11 cellular contexts compared by ENCODE assay signal in the genomic region with DNA sequence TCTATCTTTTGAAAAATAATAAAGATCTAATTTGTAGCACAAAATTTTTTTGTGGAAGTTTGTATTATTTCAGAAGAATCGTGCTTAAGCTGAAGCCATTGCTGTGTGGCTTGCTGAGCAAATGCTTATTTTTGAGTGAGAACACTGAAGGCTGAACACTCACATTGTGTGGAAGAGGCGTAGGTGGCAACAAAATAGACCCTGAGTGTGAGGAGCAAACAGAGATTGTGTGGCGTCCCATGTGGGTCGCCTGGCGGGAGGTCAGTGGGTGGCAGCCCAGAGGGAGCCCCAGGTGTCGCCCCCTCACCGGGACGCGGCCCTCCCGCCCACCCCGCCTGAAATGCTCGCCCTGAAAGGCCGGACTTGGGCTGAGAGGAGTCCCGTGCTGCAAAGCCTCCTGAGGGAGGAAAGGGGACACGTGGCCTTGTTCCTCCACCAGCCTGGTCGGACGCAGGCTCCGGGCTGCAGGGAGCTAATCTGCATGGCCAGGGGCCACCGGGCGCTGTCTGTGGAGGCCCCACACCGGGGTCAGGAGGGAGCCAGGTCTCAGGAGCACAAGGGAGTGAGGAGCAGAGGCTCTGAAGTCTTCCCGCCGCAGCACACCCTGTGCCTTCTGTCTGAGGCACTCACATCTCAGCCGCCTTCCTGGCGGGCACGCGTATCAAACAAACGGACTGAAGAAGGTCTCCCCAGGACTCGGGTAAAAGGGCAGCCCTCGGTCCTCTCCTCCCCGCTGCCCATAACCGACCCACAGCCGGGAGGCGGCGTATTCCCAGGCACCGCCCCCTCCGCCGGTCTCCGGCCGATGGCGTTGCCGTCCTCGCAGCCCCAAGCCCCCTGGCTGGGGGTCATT. TPM values are rescaled to one million over a fixed set of nuclear protein-coding genes. Genes with fewer than 3 reads are reported as not detected.
DNase-seq lines count a peak whose midpoint lies in the region; ATAC-seq, FAIRE-seq and TF ChIP-seq lines count a peak whose summit lies in the region.
"Had no signal": no experiment of that assay in that cellular context is flagged by ENCODE, and none has a peak within 500 bp of the region (broad histone marks: within the 10 kb centered on the region; RNA-seq: fewer than 3 reads in every experiment).

No MANE protein-coding gene starts in this region.

- H3K27me3 ChIP-seq in K562 (ENCODE audit: control insufficient read depth in 2 of 2, insufficient read depth in 2 of 2, low read length in 2 of 2) (peaks cover 0 to 11% of the 10 kb centered on the region in 2 experiments; a peak in 3 of 5 replicates), right cardiac atrium (ENCODE audit: control insufficient read depth, insufficient read depth) (no peaks in the 10 kb centered on the region), skeletal muscle satellite cell (ENCODE audit: control insufficient read depth, insufficient read depth, low read length) (no peaks in the 10 kb centered on the region)

- H3K4me3 Mint-ChIP-seq in CD14-positive monocyte: peak overlapping the region; percentile 77 to 85
- H3K4me3 Mint-ChIP-seq: activated naive CD8-positive, alpha-beta T cell treated with anti-CD3 and anti-CD28 coated beads for 36 hours; stimulated activated naive CD8-positive, alpha-beta T cell treated with anti-CD3 and anti-CD28 coated beads, Interleukin-15, Interleukin-2, amounts not matched to agents 100 ng/mL and 50 ng/mL, for 24 hours had no signal

- peaks cover 9 to 11% of the 10 kb centered on the region in 2 experiments; a peak in 3 of 5 replicates for H3K4me1 ChIP-seq in K562 (replicated peaks in 1 of 2; ENCODE audit: control insufficient read depth in 2 of 2, insufficient read depth in 2 of 2, low read length in 2 of 2)
- peaks cover 2% of the 10 kb centered on the region for H3K4me1 ChIP-seq in right cardiac atrium (ENCODE audit: control insufficient read depth, insufficient read depth, low read length)
- peaks cover 20% of the 10 kb centered on the region for H3K4me1 ChIP-seq in skeletal muscle satellite cell (ENCODE audit: control insufficient read depth, insufficient read depth, low read length)

- FAIRE-seq in K562 (lab: Jason Lieb, UNC): no peak

- WGBS in K562 (ENCODE audit: insufficient coverage, low coverage, missing lambda C conversion rate): 60% methylated on average over 31 of the region's 43 CpGs
- 17% methylated on average over 43 of the region's 43 CpGs for WGBS in right cardiac atrium

- TF ChIP-seq RAD21 in K562 (CRISPR knock-in tag; conservative IDR thresholded peaks at IDR 0.05 in 1 of 2, IDR thresholded peaks at IDR 0.05 in 1 of 2): no peak

- no TSS peak for BruUV-seq in K562 (replicated peaks; lab: Mats Ljungman, UMichigan)

- peaks cover 0 to 2% (median 0%) of the 10 kb centered on the region in 7 donors for H3K9me3 Mint-ChIP-seq in CD14-positive monocyte
- H3K9me3 Mint-ChIP-seq: activated naive CD8-positive, alpha-beta T cell treated with anti-CD3 and anti-CD28 coated beads for 36 hours; stimulated activated naive CD8-positive, alpha-beta T cell treated with anti-CD3 and anti-CD28 coated beads, Interleukin-15, Interleukin-2, amounts not matched to agents 100 ng/mL and 50 ng/mL, for 24 hours had no signal

- H3K4me3 ChIP-seq in K562: no peak overlapping the region
- peak overlapping the region; percentile 55 for H3K4me3 ChIP-seq in right cardiac atrium (ENCODE audit: low read length)
- no peak overlapping the region for H3K4me3 ChIP-seq in skeletal muscle satellite cell (ENCODE audit: low read length)

- H3K27ac Mint-ChIP-seq in CD14-positive monocyte: peak overlapping the region in 1 of 7 donors; percentile 64
- H3K27ac Mint-ChIP-seq: activated naive CD8-positive, alpha-beta T cell treated with anti-CD3 and anti-CD28 coated beads for 36 hours; stimulated activated naive CD8-positive, alpha-beta T cell treated with anti-CD3 and anti-CD28 coated beads, Interleukin-15, Interleukin-2, amounts not matched to agents 100 ng/mL and 50 ng/mL, for 24 hours had no signal

- ATAC-seq in K562: peak; percentile 37
- ATAC-seq in right cardiac atrium: peak; percentile 70 to 78
- no peak for ATAC-seq in omental fat pad (ENCODE audit: low FRiP score)

- no peak for TF ChIP-seq POLR2A in K562 (conservative IDR thresholded peaks at IDR 0.05)

- CTCF ChIA-PET in K562 (lab: Yijun Ruan, JAX; ENCODE audit: low intra/inter-chr PET ratio): no interaction called here

- TF ChIP-seq EP300 in K562 (IDR thresholded peaks at IDR 0.05; ENCODE audit: low read length): no peak

- H3K9me1 ChIP-seq in K562 (ENCODE audit: control insufficient read depth, insufficient read depth, low read length): no peaks in the 10 kb centered on the region

- H4K20me1 ChIP-seq in K562 (replicated peaks; ENCODE audit: control insufficient read depth, insufficient read depth, low read length): no peaks in the 10 kb centered on the region

- H3K4me2 ChIP-seq in K562 (ENCODE audit: insufficient read depth, low read length): no peak overlapping the region
- peak overlapping the region; percentile 68 for H3K4me2 ChIP-seq in skeletal muscle satellite cell (ENCODE audit: low read length)

- peaks cover 14% of the 10 kb centered on the region for H3K4me1 Mint-ChIP-seq in CD14-positive monocyte

- POLR2A ChIA-PET in K562 (lab: Yijun Ruan, JAX): interaction anchor here (0.6 kb wide), 1 partner anchor 70 kb away, joined by 3 read pairs; no protein-coding TSS in a partner anchor

- in situ Hi-C loops in K562 (cut with MboI): loop anchor here (10.0 to 25.0 kb wide), 3 partner anchors 225 to 862 kb away; partner anchors contain the start of gene WASF1

- no peak overlapping the region; a peak in 1 of 4 replicates for H3K9ac ChIP-seq in K562 (ENCODE audit: insufficient read depth in 1 of 2, low read depth in 2 of 2, low read length in 2 of 2)
- H3K9ac ChIP-seq in skeletal muscle satellite cell (ENCODE audit: low read depth, low read length): no peak overlapping the region

- no peak overlapping the region for H3K27ac ChIP-seq in K562 (ENCODE audit: extremely low read depth, low read depth, low read length)
- no peak overlapping the region for H3K27ac ChIP-seq in right cardiac atrium (ENCODE audit: low read length)

- no peaks in the 10 kb centered on the region for H3K79me2 ChIP-seq in K562 (ENCODE audit: control insufficient read depth, insufficient read depth, low read length)

- intact Hi-C loops in CD14-positive monocyte (cut with micrococcal nuclease) (loop anchor here in 1 of 2 donors (10.0 kb wide), 1 partner anchor 365 kb away; no protein-coding TSS in a partner anchor), K562 (cut with micrococcal nuclease) (loop anchor here (10.0 kb wide), 1 partner anchor 615 kb away; no protein-coding TSS in a partner anchor), right cardiac atrium (cut with DNase I) (loop anchor here in 2 of 4 donors (10.0 kb wide), 3 partner anchors 215 to 695 kb away; partner anchors contain the start of gene CDC40 (in 1 of the 2))

- TF ChIP-seq CTCF in CD14-positive monocyte (IDR thresholded peaks at IDR 0.05) (no peak), K562 (IDR thresholded peaks at IDR 0.05 in 2 of 3, conservative IDR thresholded peaks at IDR 0.05 in 1 of 3; ENCODE audit: insufficient read depth in 2 of 3, low read depth in 1 of 3, low read length in 3 of 3) (no peak), omental fat pad (IDR thresholded peaks at IDR 0.05) (no peak)

- DNase-seq in CD14-positive monocyte (ENCODE audit: low spot score) (no peak), K562 (ENCODE audit: extremely low read depth in 1 of 4, low spot score in 3 of 4) (no peak), right cardiac atrium (peak; percentile 33 to 72 (median 72)), omental fat pad (ENCODE audit: low spot score) (no peak), HK-2 (ENCODE audit: unreplicated experiment) (no peak), A172 (ENCODE audit: low spot score) (no peak)
- DNase-seq in activated CD8-positive, alpha-beta memory T cell treated with anti-CD3 and anti-CD28 coated beads for 24 hours: no peak
- DNase-seq: activated naive CD8-positive, alpha-beta T cell treated with anti-CD3 and anti-CD28 coated beads for 36 hours; DMS79 had no signal

- H3K9me3 ChIP-seq in K562 (replicated peaks; ENCODE audit: control insufficient read depth, insufficient read depth, low read depth, low read length): no peaks in the 10 kb centered on the region
- no peaks in the 10 kb centered on the region for H3K9me3 ChIP-seq in right cardiac atrium (ENCODE audit: control insufficient read depth, low read length)
- H3K9me3 ChIP-seq in skeletal muscle satellite cell (replicated peaks; ENCODE audit: low read length): no peaks in the 10 kb centered on the region

- H3K36me3 ChIP-seq in K562 (ENCODE audit: control insufficient read depth, insufficient read depth, low read length) (no peaks in the 10 kb centered on the region), skeletal muscle satellite cell (ENCODE audit: insufficient read depth, low read length) (no peaks in the 10 kb centered on the region)

- H3K36me3 Mint-ChIP-seq in CD14-positive monocyte: peaks cover 13 to 16% of the 10 kb centered on the region in 2 donors
- H3K36me3 Mint-ChIP-seq: activated naive CD8-positive, alpha-beta T cell treated with anti-CD3 and anti-CD28 coated beads for 36 hours had no signal

- H2AFZ ChIP-seq in K562 (ENCODE audit: low read depth, low read length): peak overlapping the region; percentile 40; the same call in 1 of the 2 replicates

- H3K27me3 Mint-ChIP-seq in CD14-positive monocyte (ENCODE audit: low read depth in 3 of 3): peaks cover 0 to 2% (median 2%) of the 10 kb centered on the region in 3 donors
- H3K27me3 Mint-ChIP-seq: activated naive CD8-positive, alpha-beta T cell treated with anti-CD3 and anti-CD28 coated beads for 36 hours; stimulated activated naive CD8-positive, alpha-beta T cell treated with anti-CD3 and anti-CD28 coated beads, Interleukin-15, Interleukin-2, amounts not matched to agents 100 ng/mL and 50 ng/mL, for 24 hours had no signal

RNA-seq across cellular contexts. Expression of gene DDO, which starts 15.9 kb away (rescaled TPM):
- polyA plus RNA-seq in CD14-positive monocyte: 1 to 10 TPM in 1 of 2 donors, under 1 TPM in 1; 0.24 to 2.2 TPM
- not detected in 2 replicates for total RNA-seq in K562 (2011; cell fraction: chromatin; rRNA removed; ENCODE audit: low replicate concordance)
- total RNA-seq in K562 (2011; cell fraction: nucleolus; rRNA removed): not detected in 2 replicates
- not detected in 2 replicates for total RNA-seq in K562 (2011; cell fraction: nucleoplasm; rRNA removed)
- not detected in 2 replicates for total RNA-seq in K562 (2014; rRNA removed)
- total RNA-seq in K562 (2014; rRNA removed; fragmentation: Illumina TruSeq; extraction: Trizol): 0.10 TPM in 1 of 2 replicates, not detected in the other
- 0.11 TPM in 1 of 2 replicates, not detected in the other for total RNA-seq in K562 (2015; rRNA removed; fragmentation: Illumina TruSeq; extraction: Trizol)
- total RNA-seq in K562 (2021): 0.09 TPM in 1 of 2 replicates, not detected in the other
- not detected in 2 replicates for polyA plus RNA-seq in K562 (2011; rRNA removed)
- polyA plus RNA-seq in K562 (2011; cell fraction: cytosol; rRNA removed): 0.03 TPM in 1 of 2 replicates, not detected in the other
- polyA plus RNA-seq in K562 (2011; cell fraction: nucleus; rRNA removed): not detected in 2 replicates
- 0.09 and 0.37 TPM in 2 replicates for polyA plus RNA-seq in K562 (2012)
- polyA plus RNA-seq in K562 (2014; fragmentation: Illumina TruSeq; extraction: Trizol): not detected in 2 replicates
- polyA plus RNA-seq in K562 (2014; fragmentation: Nextera tagmentation; extraction: Ambion mirVana): not detected
- not detected in 2 replicates for polyA plus RNA-seq in K562 (2014; rRNA removed)
- not detected in 2 replicates for polyA minus RNA-seq in K562 (2011; rRNA and poly(A)+ RNA removed)
- polyA minus RNA-seq in K562 (2011; cell fraction: cytosol; rRNA and poly(A)+ RNA removed): not detected in 2 replicates
- polyA minus RNA-seq in K562 (2011; cell fraction: nucleus; rRNA and poly(A)+ RNA removed): not detected in 2 replicates
- 10 to 100 TPM in 3 of 4 donors, 1 to 10 TPM in 1; 9.2 to 19.7 (median 18.5) TPM for total RNA-seq in right cardiac atrium
- polyA plus RNA-seq in right cardiac atrium: 10.7 TPM
- total RNA-seq in skeletal muscle satellite cell (2012; rRNA removed): 0.22 and 1.0 TPM in 2 replicates
- 1 to 10 TPM; 2.4 to 7.6 (median 2.6) TPM for total RNA-seq in omental fat pad
- 3.5 and 6.0 TPM in 2 replicates for total RNA-seq in A172 (2014; rRNA removed; shearing (Covaris generic))
- total RNA-seq: activated naive CD8-positive, alpha-beta T cell treated with anti-CD3 and anti-CD28 coated beads for 36 hours had no signal

RNA-seq across cellular contexts. Expression of gene METTL24, which starts 41.3 kb away (rescaled TPM):
- not detected for polyA plus RNA-seq in CD14-positive monocyte
- not detected in 2 replicates for total RNA-seq in K562 (2011; cell fraction: chromatin; rRNA removed; ENCODE audit: low replicate concordance)
- total RNA-seq in K562 (2011; cell fraction: nucleolus; rRNA removed): not detected in 2 replicates
- not detected in 2 replicates for total RNA-seq in K562 (2011; cell fraction: nucleoplasm; rRNA removed)
- total RNA-seq in K562 (2014; rRNA removed): not detected in 2 replicates
- total RNA-seq in K562 (2014; rRNA removed; fragmentation: Illumina TruSeq; extraction: Trizol): not detected in 2 replicates
- total RNA-seq in K562 (2015; rRNA removed; fragmentation: Illumina TruSeq; extraction: Trizol): not detected in 2 replicates
- total RNA-seq in K562 (2021): not detected in 2 replicates
- not detected in 2 replicates for polyA plus RNA-seq in K562 (2011; rRNA removed)
- not detected in 2 replicates for polyA plus RNA-seq in K562 (2011; cell fraction: cytosol; rRNA removed)
- not detected in 2 replicates for polyA plus RNA-seq in K562 (2011; cell fraction: nucleus; rRNA removed)
- polyA plus RNA-seq in K562 (2012): not detected in 2 replicates
- not detected in 2 replicates for polyA plus RNA-seq in K562 (2014; fragmentation: Illumina TruSeq; extraction: Trizol)
- not detected for polyA plus RNA-seq in K562 (2014; fragmentation: Nextera tagmentation; extraction: Ambion mirVana)
- not detected in 2 replicates for polyA plus RNA-seq in K562 (2014; rRNA removed)
- not detected in 2 replicates for polyA minus RNA-seq in K562 (2011; rRNA and poly(A)+ RNA removed)
- polyA minus RNA-seq in K562 (2011; cell fraction: cytosol; rRNA and poly(A)+ RNA removed): not detected in 2 replicates
- not detected in 2 replicates for polyA minus RNA-seq in K562 (2011; cell fraction: nucleus; rRNA and poly(A)+ RNA removed)
- total RNA-seq in right cardiac atrium: 1 to 10 TPM; 3.5 to 4.2 (median 3.8) TPM
- polyA plus RNA-seq in right cardiac atrium: 0.77 TPM
- total RNA-seq in skeletal muscle satellite cell (2012; rRNA removed): not detected in 2 replicates
- 1 to 10 TPM; 2.4 to 6.9 (median 2.7) TPM for total RNA-seq in omental fat pad
- not detected in 2 replicates for total RNA-seq in A172 (2014; rRNA removed; shearing (Covaris generic))

Comparison
In these comparisons a context has a peak if more than half of its experiments do, and no peak if none do; other contexts are left out.
1. DNase-seq: peak in right cardiac atrium (3 of 3); none in CD14-positive monocyte (single experiment), K562 (0 of 4), omental fat pad (single experiment), activated CD8-positive, alpha-beta memory T cell treated with anti-CD3 and anti-CD28 coated beads for 24 hours (single experiment), HK-2 (single experiment) and A172 (single experiment).